11 cellular contexts compared by ENCODE assay signal in the genomic region with DNA sequence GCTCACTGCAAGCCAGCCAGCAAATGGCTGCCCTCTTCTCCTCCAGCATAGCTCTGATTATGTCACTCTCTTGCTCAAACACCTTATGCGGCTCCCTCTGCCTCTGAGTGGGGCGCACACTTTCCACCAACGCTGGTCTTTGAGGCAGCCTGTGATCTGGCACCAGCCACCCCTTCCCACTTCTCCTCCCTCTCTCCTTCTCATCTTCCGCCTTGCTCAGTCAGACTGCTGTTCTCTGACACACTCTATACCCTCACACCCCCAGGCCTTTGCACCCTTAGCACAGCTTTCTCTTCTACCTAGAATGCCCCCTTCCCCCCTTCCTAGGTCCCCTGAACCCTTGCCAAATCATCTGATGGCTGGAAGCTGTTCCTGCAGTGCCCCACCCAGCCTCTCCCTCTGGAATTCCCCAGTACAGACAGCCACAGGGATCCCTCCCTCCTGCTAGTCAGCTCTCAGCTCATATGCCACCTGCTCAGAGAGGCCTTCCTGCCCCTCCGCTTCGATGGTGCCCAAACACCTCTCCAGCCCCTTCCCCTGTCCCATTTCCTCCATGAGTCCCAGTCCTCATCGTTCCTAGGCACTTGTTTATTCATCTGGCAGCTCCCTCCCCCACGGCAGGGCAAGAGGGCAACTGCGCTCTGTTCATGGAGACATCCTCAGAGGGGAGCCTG. TPM values are rescaled to one million over a fixed set of nuclear protein-coding genes. Genes with fewer than 3 reads are reported as not detected.
A peak's percentile ranks its signal among the peaks of the same experiment; 100 is the strongest.
DNase-seq lines count a peak whose midpoint lies in the region; ATAC-seq and TF ChIP-seq lines count a peak whose summit lies in the region.
"Had no signal": no experiment of that assay in that cellular context is flagged by ENCODE, and none has a peak within 500 bp of the region (broad histone marks: within the 10 kb centered on the region; RNA-seq: fewer than 3 reads in every experiment).

No MANE protein-coding gene starts in this region.

- H3K27me3 ChIP-seq in AG04450 (ENCODE audit: control insufficient read depth, insufficient read depth, low read length) (no peaks in the 10 kb centered on the region), mucosa of stomach (ENCODE audit: control insufficient read depth, insufficient read depth, low read length) (peaks cover 5% of the 10 kb centered on the region)

- H3K4me3 ChIP-seq in AG04450 (ENCODE audit: low read depth, low read length) (no peak overlapping the region), mucosa of stomach (ENCODE audit: low read length) (no peak overlapping the region)
- H3K4me3 ChIP-seq: K562 had no signal

- POLR2A ChIA-PET in AG04450 (lab: Yijun Ruan, JAX) = interaction anchor here (2.6 kb wide), 1 partner anchor 123 kb away, joined by 10 read pairs; no protein-coding TSS in a partner anchor

- ATAC-seq in GM19455 (IDR thresholded peaks at IDR 0.05; ENCODE audit: unreplicated experiment) = no peak

- TF ChIP-seq CTCF in AG04450 (IDR thresholded peaks at IDR 0.05; ENCODE audit: low read depth, low read length) = no peak

- H3K9me3 ChIP-seq in AG04450 (ENCODE audit: control insufficient read depth, insufficient read depth, low read length) = no peaks in the 10 kb centered on the region
- no peaks in the 10 kb centered on the region for H3K9me3 ChIP-seq in mucosa of stomach (ENCODE audit: control insufficient read depth, low read length)

- H3K4me1 ChIP-seq in mucosa of stomach (ENCODE audit: control insufficient read depth, insufficient read depth, low read length) = peaks cover 50% of the 10 kb centered on the region

- CTCF ChIA-PET in AG04450 (lab: Charles Lee) = interaction anchor here (1.0 to 6.5 kb wide), 5 partner anchors 39 to 123 kb away, joined by 3 to 52 read pairs (median 8); no protein-coding TSS in a partner anchor

- no peak for DNase-seq in AG04450 (ENCODE audit: low read depth, low spot score)
- DNase-seq in NAMALWA (ENCODE audit: low spot score) = peak; percentile 17
- peak in 44 of 61 donors; percentile 13 to 87 (median 52) for DNase-seq in caudate nucleus (lab: John Stamatoyannopoulos, UW)
- DNase-seq in NCI-H2081 treated with DMSO at 0.1 percent for 48 hours (lab: John Stamatoyannopoulos, UW) = no peak
- DNase-seq in NCI-H1048 (lab: John Stamatoyannopoulos, UW) = no peak
- no peak for DNase-seq in CD1c-positive myeloid dendritic cell (ENCODE audit: extremely low spot score)
- DNase-seq: naive B cell had no signal

- peak overlapping the region; percentile 21 for H3K27ac ChIP-seq in AG04450 (ENCODE audit: low read depth, low read length)
- peak overlapping the region; percentile 69 for H3K27ac ChIP-seq in caudate nucleus (ENCODE audit: low read depth, low read length)

- peak overlapping the region; percentile 23 for H3K9ac ChIP-seq in mucosa of stomach (ENCODE audit: low read length)

- no peaks in the 10 kb centered on the region for H3K36me3 ChIP-seq in mucosa of stomach (ENCODE audit: control insufficient read depth, insufficient read depth, low read length)

RNA-seq across cellular contexts. Expression of a gene that starts 21.8 kb away (rescaled TPM):
- polyA plus RNA-seq in AG04450 (2011; rRNA removed) = 71.8 and 88.3 TPM in 2 replicates
- polyA minus RNA-seq in AG04450 (2011; rRNA and poly(A)+ RNA removed) = 78.5 and 91.7 TPM in 2 replicates

RNA-seq across cellular contexts. Expression of a gene that starts 37.4 kb away (rescaled TPM):
- 35.4 and 39.5 TPM in 2 replicates for polyA plus RNA-seq in AG04450 (2011; rRNA removed)
- polyA minus RNA-seq in AG04450 (2011; rRNA and poly(A)+ RNA removed) = 47.0 and 64.1 TPM in 2 replicates
- polyA plus RNA-seq: CD4-positive, alpha-beta memory T cell had no signal

RNA-seq across cellular contexts. Expression of a gene that starts 48.9 kb away (rescaled TPM):
- polyA plus RNA-seq in AG04450 (2011; rRNA removed) = not detected in 2 replicates
- polyA minus RNA-seq in AG04450 (2011; rRNA and poly(A)+ RNA removed) = not detected in 2 replicates
- polyA plus RNA-seq: CD4-positive, alpha-beta memory T cell; K562 had no signal

Comparison
In these comparisons a context has a peak if more than half of its experiments do, and no peak if none do; other contexts are left out.
1. DNase-seq: peak in NAMALWA (single experiment) and caudate nucleus (44 of 61); none in AG04450 (single experiment), NCI-H2081 treated with DMSO at 0.1 percent for 48 hours (single experiment), NCI-H1048 (single experiment) and CD1c-positive myeloid dendritic cell (single experiment).